ENCODE assay signal across 7 cellular contexts in the genomic region with DNA sequence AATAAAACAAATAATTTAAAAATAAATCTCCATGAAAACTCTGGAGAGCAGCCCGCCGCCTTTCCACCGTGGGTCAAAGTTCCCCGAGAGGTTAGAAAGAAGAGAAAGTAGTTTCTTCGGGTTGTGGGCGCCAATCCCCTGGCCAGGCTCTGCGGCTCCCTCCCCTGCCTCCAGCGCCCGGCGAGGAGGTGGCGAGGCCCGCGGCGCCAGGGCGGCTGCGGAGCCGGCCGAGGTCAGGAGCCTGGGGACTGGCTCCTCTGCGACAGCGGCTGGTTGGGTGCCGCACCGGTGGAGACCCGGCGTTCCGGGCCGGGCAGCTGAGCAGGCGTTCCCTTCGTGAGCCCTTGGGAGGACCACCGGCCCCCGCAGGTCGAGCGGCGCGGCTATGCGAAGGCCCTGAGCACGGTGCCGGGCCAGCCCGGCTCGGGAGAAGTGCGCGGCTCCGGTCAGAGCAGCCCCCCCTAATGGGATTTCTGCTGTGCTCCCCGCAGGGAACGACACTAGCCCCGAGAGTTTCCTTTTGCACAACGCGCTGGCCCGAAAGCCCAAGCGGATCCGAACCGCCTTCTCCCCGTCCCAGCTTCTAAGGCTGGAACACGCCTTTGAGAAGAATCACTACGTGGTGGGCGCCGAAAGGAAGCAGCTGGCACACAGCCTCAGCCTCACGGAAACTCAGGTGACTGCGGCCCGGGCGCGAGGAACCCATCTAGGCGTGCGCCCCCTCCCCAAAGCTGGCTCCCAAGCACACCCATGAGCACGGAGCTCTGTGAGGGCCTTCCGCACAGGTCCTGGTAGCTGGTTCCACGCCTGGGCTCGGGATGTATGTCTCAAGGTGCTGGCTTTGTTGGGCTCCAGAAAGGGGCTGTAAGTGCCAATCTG. TPM values are rescaled to one million over a fixed set of nuclear protein-coding genes. Genes with fewer than 3 reads are reported as not detected.
DNase-seq lines count a peak whose midpoint lies in the region; ATAC-seq and TF ChIP-seq lines count a peak whose summit lies in the region.

No MANE protein-coding gene starts in this region.

- TF ChIP-seq CTCF in lower lobe of right lung (IDR thresholded peaks at IDR 0.05), result no peak
- TF ChIP-seq CTCF in testis (IDR thresholded peaks at IDR 0.05), result no peak
- TF ChIP-seq CTCF in BE2C (IDR thresholded peaks at IDR 0.05; ENCODE audit: low read depth, low read length), result no peak

- H3K27ac ChIP-seq in ectodermal cell (ENCODE audit: insufficient read depth, low read depth, low read length, poor library complexity, severe bottlenecking), result no peak overlapping the region
- H3K27ac ChIP-seq in lower lobe of right lung, result no peak overlapping the region
- peak overlapping the region; percentile 80 to 91 for H3K27ac ChIP-seq in testis

- peaks cover 98% of the 10 kb centered on the region for H3K27me3 ChIP-seq in NT2/D1 (ENCODE audit: insufficient read depth, insufficient read length)
- peaks cover 100% of the 10 kb centered on the region for H3K27me3 ChIP-seq in ectodermal cell (ENCODE audit: control insufficient read depth, insufficient read depth, low read length, poor library complexity, severe bottlenecking)
- peaks cover 98% of the 10 kb centered on the region for H3K27me3 ChIP-seq in lower lobe of right lung (ENCODE audit: low read depth)
- peaks cover 4% of the 10 kb centered on the region for H3K27me3 ChIP-seq in testis
- H3K27me3 ChIP-seq in BE2C, result peaks cover 95% of the 10 kb centered on the region

- peak overlapping the region; percentile 35 for H3K4me3 ChIP-seq in NT2/D1 (ENCODE audit: insufficient read length, low read depth)
- H3K4me3 ChIP-seq in ectodermal cell (ENCODE audit: insufficient read depth, low read depth, low read length), result peak overlapping the region; percentile 56
- peak overlapping the region; percentile 33 for H3K4me3 ChIP-seq in lower lobe of right lung
- peak overlapping the region; percentile 52 to 80 for H3K4me3 ChIP-seq in testis
- H3K4me3 ChIP-seq in BE2C (ENCODE audit: low read depth, low read length), result no peak overlapping the region

- intact Hi-C loops in lower lobe of right lung (cut with DNase I) (no loop called here), testis (cut with DNase I; ENCODE audit: low total_unique reads) (loop anchor here (10.0 kb wide), 1 partner anchor 499 kb away; a partner anchor contains a TSS)

- H3K36me3 ChIP-seq in NT2/D1 (ENCODE audit: insufficient read depth, insufficient read length, low read length), result no peaks in the 10 kb centered on the region
- no peaks in the 10 kb centered on the region for H3K36me3 ChIP-seq in ectodermal cell (ENCODE audit: control insufficient read depth, insufficient read depth, low read length)
- H3K36me3 ChIP-seq in lower lobe of right lung, result no peaks in the 10 kb centered on the region
- no peaks in the 10 kb centered on the region for H3K36me3 ChIP-seq in testis (ENCODE audit: low read depth, missing control alignments)
- H3K36me3 ChIP-seq in BE2C, result no peaks in the 10 kb centered on the region

- H3K9ac ChIP-seq in NT2/D1 (ENCODE audit: insufficient read length, low read depth), result peak overlapping the region; percentile 56

- 1% methylated on average over 67 of the region's 67 CpGs for WGBS in ectodermal cell, 2 experiments
- 2 to 6% methylated on average over 14 to 58 of the region's 67 CpGs for WGBS in testis, 2 donors

- H3K9me3 ChIP-seq in NT2/D1 (ENCODE audit: insufficient read depth, low read length) (no peaks in the 10 kb centered on the region), ectodermal cell (ENCODE audit: control insufficient read depth, low read length) (no peaks in the 10 kb centered on the region), lower lobe of right lung (no peaks in the 10 kb centered on the region), testis (no peaks in the 10 kb centered on the region), BE2C (no peaks in the 10 kb centered on the region)

- ATAC-seq in lower lobe of right lung (peak in 1 of 2 donors; percentile 35), GM21576 (IDR thresholded peaks at IDR 0.05; ENCODE audit: unreplicated experiment) (no peak)

- TF ChIP-seq POLR2A in testis (IDR thresholded peaks at IDR 0.05), result no peak

- H3K4me1 ChIP-seq in NT2/D1 (ENCODE audit: insufficient read depth, insufficient read length) (peaks cover 4% of the 10 kb centered on the region), ectodermal cell (ENCODE audit: control insufficient read depth, insufficient read depth, low read length) (peaks cover 34% of the 10 kb centered on the region), lower lobe of right lung (peaks cover 29% of the 10 kb centered on the region), testis (peaks cover 16% of the 10 kb centered on the region), BE2C (no peaks in the 10 kb centered on the region)

- no peak for DNase-seq in NT2/D1 (ENCODE audit: low read depth, low spot score)
- DNase-seq in lower lobe of right lung, result no peak
- no peak for DNase-seq in testis
- DNase-seq in BE2C, result no peak
- DNase-seq in activated gamma-delta T cell (lab: John Stamatoyannopoulos, UW), result no peak

RNA-seq across cellular contexts. Expression of a gene that starts 2.8 kb away (rescaled TPM):
- polyA plus RNA-seq in ectodermal cell (2013, experiment 1 of 4), result 14.7 TPM
- 26.8 TPM for polyA plus RNA-seq in ectodermal cell (2013, experiment 2 of 4)
- polyA plus RNA-seq in ectodermal cell (2013, experiment 3 of 4), result 15.9 TPM
- polyA plus RNA-seq in ectodermal cell (2013, experiment 4 of 4), result 21.5 TPM
- total RNA-seq in lower lobe of right lung (not detected), testis (1 to 10 TPM; 1.5 to 1.9 TPM)
- polyA plus RNA-seq in testis (ENCODE audit: insufficient read depth, low read depth, low replicate concordance), result 6.9 TPM
- not detected for polyA plus RNA-seq in BE2C (2012; ENCODE audit: insufficient read depth, insufficient read length, low read depth)

Comparison
In these comparisons a context has a peak if more than half of its experiments do, and no peak if none do; other contexts are left out.
1. H3K27ac ChIP-seq: peak in testis (2 of 2); none in ectodermal cell (single experiment) and lower lobe of right lung (single experiment).